ENCODE assay signal across 8 cellular contexts in the genomic region with DNA sequence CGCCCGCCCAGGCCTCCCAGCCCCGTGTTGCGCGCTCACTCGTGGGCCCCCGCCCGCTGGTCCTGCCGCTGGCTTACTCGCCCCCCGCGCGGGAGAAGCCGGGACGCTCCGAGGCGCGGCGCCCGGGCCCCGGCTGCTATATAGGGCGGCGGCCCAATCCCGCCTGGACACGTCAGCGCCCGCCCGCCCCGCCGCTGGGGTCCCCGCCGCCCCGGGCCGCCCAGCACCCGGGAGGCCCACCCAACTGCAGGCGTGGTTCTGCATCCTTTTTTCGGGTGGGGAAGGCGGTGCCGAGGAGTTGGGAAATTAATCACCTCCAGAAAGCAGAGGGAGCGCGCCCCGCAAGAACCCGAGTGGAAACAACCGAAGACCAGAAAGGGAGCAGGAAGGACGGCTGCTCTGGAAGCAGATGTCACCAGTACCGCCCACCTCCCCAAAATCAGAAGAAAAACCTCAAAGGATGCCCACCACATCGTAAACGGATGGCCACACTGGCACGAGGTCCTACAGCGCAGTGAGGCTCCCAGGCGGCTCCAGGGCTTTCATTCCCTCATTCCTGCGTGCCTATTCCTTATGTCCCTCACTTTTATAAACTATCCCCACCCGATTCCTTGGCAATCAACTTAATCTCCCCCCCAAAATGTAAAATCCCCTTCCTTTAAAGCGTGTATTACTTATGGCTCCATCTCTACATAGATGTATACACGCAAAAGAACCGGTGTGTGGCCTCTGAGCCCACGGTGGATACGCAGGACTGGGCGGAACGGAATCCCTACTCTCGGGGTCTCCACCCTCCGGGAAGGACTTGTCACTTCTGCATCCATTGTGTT. TPM values are rescaled to one million over a fixed set of nuclear protein-coding genes. Genes with fewer than 3 reads are reported as not detected.
DNase-seq lines count a peak whose midpoint lies in the region; ATAC-seq and TF ChIP-seq lines count a peak whose summit lies in the region.

No MANE protein-coding gene starts in this region.

- peak overlapping the region; percentile 50 for H3K27ac Mint-ChIP-seq in glutamatergic neuron (ENCODE audit: unreplicated experiment)
- H3K27ac Mint-ChIP-seq in osteocyte (ENCODE audit: unreplicated experiment): peak overlapping the region; percentile 79

- peak; percentile 43 for DNase-seq in NCI-H1436 (lab: John Stamatoyannopoulos, UW)
- no peak for DNase-seq in NCI-H1436 treated with DMSO at 0.1 percent for 48 hours (lab: John Stamatoyannopoulos, UW)
- DNase-seq in Peyer's patch: peak in 2 of 3 donors; percentile 78 to 79
- DNase-seq in activated naive CD4-positive, alpha-beta T cell treated with anti-CD3 and anti-CD28 coated beads, Interleukin-2, amount 50 U/mL, for 16 hours: peak; percentile 51
- peak; percentile 68 for DNase-seq in glutamatergic neuron
- peak; percentile 88 for DNase-seq in osteocyte (ENCODE audit: extremely low spot score, unreplicated experiment)
- DNase-seq in transverse colon: peak; percentile 76

- in situ Hi-C loops in transverse colon (cut with MboI; ENCODE audit: low pct_ligation_motif_present in 1 of 4, low pct_unique_long_range_greater_than_20kb in 1 of 4, low sequenced_read_pairs in 3 of 4): no loop called here

- H3K36me3 Mint-ChIP-seq in glutamatergic neuron (ENCODE audit: unreplicated experiment) (peaks cover 19% of the 10 kb centered on the region), osteocyte (ENCODE audit: unreplicated experiment) (peaks cover 14% of the 10 kb centered on the region)

- H3K27me3 ChIP-seq in Peyer's patch (no peaks in the 10 kb centered on the region), transverse colon (no peaks in the 10 kb centered on the region)

- H3K9me3 Mint-ChIP-seq in glutamatergic neuron (ENCODE audit: unreplicated experiment) (peaks cover 11% of the 10 kb centered on the region), osteocyte (ENCODE audit: unreplicated experiment) (peaks cover 11% of the 10 kb centered on the region)

- H3K36me3 ChIP-seq in Peyer's patch (peaks cover 0 to 12% (median 0%) of the 10 kb centered on the region in 3 donors), transverse colon (no peaks in the 10 kb centered on the region)

- WGBS in transverse colon (ENCODE audit: low coverage in 1 of 2), 2 donors: 13 to 17% methylated on average over 3 to 44 of the region's 62 CpGs

- H3K4me3 Mint-ChIP-seq in glutamatergic neuron (ENCODE audit: unreplicated experiment): peak overlapping the region; percentile 82
- peak overlapping the region; percentile 70 for H3K4me3 Mint-ChIP-seq in osteocyte (ENCODE audit: unreplicated experiment)

- TF ChIP-seq POLR2A in Peyer's patch (IDR thresholded peaks at IDR 0.05) (no peak), transverse colon (IDR thresholded peaks at IDR 0.05) (no peak)

- peak; percentile 57 for ATAC-seq in HG02852 (IDR thresholded peaks at IDR 0.05; ENCODE audit: unreplicated experiment)

- H3K4me1 Mint-ChIP-seq in glutamatergic neuron (ENCODE audit: low read depth, unreplicated experiment): peaks cover 16% of the 10 kb centered on the region
- peaks cover 42% of the 10 kb centered on the region for H3K4me1 Mint-ChIP-seq in osteocyte (ENCODE audit: unreplicated experiment)

- H3K27ac ChIP-seq in Peyer's patch (peak overlapping the region; percentile 83 to 95 (median 88)), transverse colon (peak overlapping the region; percentile 91 to 99 (median 98))

- intact Hi-C loops in transverse colon (cut with DNase I; ENCODE audit: low total_unique reads): loop anchor here (2.0 kb wide), 1 partner anchor 42 kb away; the partner anchor contains the start of genes HDLBP and SEPTIN2

- peak overlapping the region; percentile 86 to 100 (median 96) for H3K4me3 ChIP-seq in Peyer's patch
- H3K4me3 ChIP-seq in transverse colon: peak overlapping the region; percentile 2 to 99 (median 88)

- TF ChIP-seq CTCF in Peyer's patch (IDR thresholded peaks at IDR 0.05): no peak
- no peak for TF ChIP-seq CTCF in glutamatergic neuron (IDR thresholded peaks at IDR 0.05; ENCODE audit: partially characterized antibody, unreplicated experiment)
- no peak for TF ChIP-seq CTCF in osteocyte (IDR thresholded peaks at IDR 0.05)
- no peak for TF ChIP-seq CTCF in transverse colon (IDR thresholded peaks at IDR 0.05)

- TF ChIP-seq EP300 in transverse colon (IDR thresholded peaks at IDR 0.05; ENCODE audit: low read depth): no peak

- H3K4me1 ChIP-seq in Peyer's patch (peaks cover 0 to 28% (median 5%) of the 10 kb centered on the region in 4 donors), transverse colon (peaks cover 14 to 29% (median 24%) of the 10 kb centered on the region in 4 donors)

- H3K9me3 ChIP-seq in Peyer's patch (no peaks in the 10 kb centered on the region), transverse colon (no peaks in the 10 kb centered on the region)

- H3K27me3 Mint-ChIP-seq in glutamatergic neuron (ENCODE audit: unreplicated experiment) (peaks cover 8% of the 10 kb centered on the region), osteocyte (ENCODE audit: unreplicated experiment) (no peaks in the 10 kb centered on the region)

RNA-seq across cellular contexts. Expression of gene HDLBP, which starts 42.5 kb away (rescaled TPM):
- total RNA-seq in Peyer's patch: 100 to 1,000 TPM; 361 to 651 (median 454) TPM
- total RNA-seq in glutamatergic neuron (ENCODE audit: unreplicated experiment): 216 TPM
- 839 and 856 TPM in 2 replicates for total RNA-seq in osteocyte
- total RNA-seq in transverse colon: 1,000 to 10,000 TPM in 1 of 4 donors, 100 to 1,000 TPM in 3; 168 to 1,885 (median 314) TPM

RNA-seq across cellular contexts. Expression of gene SEPTIN2, which starts 42.8 kb away (rescaled TPM):
- total RNA-seq in Peyer's patch (100 to 1,000 TPM; 175 to 281 (median 193) TPM), glutamatergic neuron (ENCODE audit: unreplicated experiment) (302 TPM), osteocyte (547 and 557 TPM in 2 replicates), transverse colon (100 to 1,000 TPM; 116 to 264 (median 180) TPM)
